ENCODE assay signal across 33 cellular contexts in the genomic region with DNA sequence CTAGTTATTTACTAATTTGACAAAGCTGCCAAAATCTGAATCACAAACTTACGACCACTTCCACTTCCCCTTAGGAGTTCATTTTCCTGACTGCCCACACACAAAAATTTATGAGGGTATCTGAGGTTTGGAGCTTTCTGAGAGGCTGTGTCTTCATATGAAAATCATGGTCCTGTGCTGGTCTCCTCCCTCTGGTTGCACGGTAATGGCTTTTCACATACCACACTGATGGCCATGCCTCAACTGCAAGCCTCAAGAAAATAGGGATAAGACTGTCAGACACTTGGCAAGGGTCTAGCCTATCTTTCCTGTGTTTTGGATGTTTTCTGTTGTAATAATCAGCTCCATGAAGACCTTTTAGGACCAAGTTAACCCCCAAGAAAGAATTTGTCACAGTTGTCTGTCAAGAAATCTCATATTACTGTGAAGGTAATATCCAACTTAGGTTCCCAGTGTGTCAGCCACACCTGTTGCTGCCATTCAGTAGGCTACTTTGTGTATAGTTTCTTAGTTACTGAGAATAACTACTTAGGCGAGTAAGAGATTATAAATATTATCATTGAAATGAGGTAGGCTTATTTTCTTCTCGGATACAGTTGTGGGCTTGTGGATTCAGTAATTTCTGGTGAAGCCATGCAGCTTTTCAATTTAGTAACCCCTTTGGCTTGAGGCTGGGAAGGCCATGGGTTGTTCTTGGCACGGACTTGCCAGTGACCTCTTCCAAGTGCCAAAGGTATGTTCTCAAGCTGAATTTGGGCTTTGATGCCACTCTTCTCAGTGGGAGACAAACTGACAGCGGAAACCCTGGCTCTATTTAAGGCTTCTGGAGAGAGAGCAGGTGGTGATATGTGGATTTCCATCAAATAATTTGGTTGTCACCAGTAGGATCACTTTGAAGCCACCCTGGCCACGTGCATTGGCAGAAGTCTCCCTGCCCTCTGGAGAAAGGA.
"Had no signal": no experiment of that assay in that cellular context is flagged by ENCODE, and none has a peak within 500 bp of the region (broad histone marks: within the 10 kb centered on the region; RNA-seq: fewer than 3 reads in every experiment).

No MANE protein-coding gene starts in this region.

- H3K36me3 ChIP-seq: brain microvascular endothelial cell, esophagus squamous epithelium, heart left ventricle had no signal

- DNase-seq: activated CD4-positive, alpha-beta memory T cell treated with anti-CD3 and anti-CD28 coated beads for 36 hours; activated CD4-positive, alpha-beta T cell treated with anti-CD3 and anti-CD28 coated beads for 36 hours; activated CD4-positive, CD25-positive, alpha-beta regulatory T cell; activated CD4-positive, CD25-positive, alpha-beta regulatory T cell treated with anti-CD3 and anti-CD28 coated beads, Interleukin-2, amount 50 U/mL, for 72 hours; activated CD8-positive, alpha-beta memory T cell treated with anti-CD3 and anti-CD28 coated beads, Interleukin-2, amount 10 ng/mL, durations not matched to agents 7 days and 5 days; activated CD8-positive, alpha-beta memory T cell treated with anti-CD3 and anti-CD28 coated beads, Interleukin-2, amount 50 U/mL, for 4 hours; activated CD8-positive, alpha-beta T cell treated with anti-CD3 and anti-CD28 coated beads, Interleukin-2, amount 10 ng/mL, durations not matched to agents 7 days and 5 days; activated gamma-delta T cell; activated naive CD4-positive, alpha-beta T cell; activated naive CD4-positive, alpha-beta T cell treated with anti-CD3 and anti-CD28 coated beads, Interleukin-2, amount 10 ng/mL, durations not matched to agents 7 days and 5 days; activated naive CD8-positive, alpha-beta T cell treated with anti-CD3 and anti-CD28 coated beads, Interleukin-2, amount 10 ng/mL, durations not matched to agents 7 days and 5 days; activated T-cell treated with anti-CD3 and anti-CD28 coated beads, Interleukin-2, amount 50 U/mL, for 1 hour; activated T-cell treated with anti-CD3 and anti-CD28 coated beads, Interleukin-2, amount 50 U/mL, for 48 hours; amniotic stem cell; brain microvascular endothelial cell; cortex of kidney; dermis blood vessel endothelial cell; effector CD4-positive, alpha-beta T cell; effector memory CD8-positive, alpha-beta T cell; erythroblast; esophagus squamous epithelium; foreskin melanocyte; glutamatergic neuron; heart left ventricle; T-helper 1 cell; T-helper 17 cell; T1000 had no signal

- H3K4me1 ChIP-seq: esophagus squamous epithelium, heart left ventricle had no signal

- H3K27me3 ChIP-seq: brain microvascular endothelial cell, esophagus squamous epithelium, heart left ventricle had no signal

- H3K4me3 ChIP-seq: esophagus squamous epithelium, heart left ventricle had no signal

- H3K27me3 Mint-ChIP-seq: activated CD4-positive, alpha-beta memory T cell treated with anti-CD3 and anti-CD28 coated beads for 36 hours; activated CD4-positive, alpha-beta T cell treated with anti-CD3 and anti-CD28 coated beads for 36 hours; activated CD4-positive, alpha-beta T cell treated with anti-CD3 and anti-CD28 coated beads, Interleukin-2, amount 10 ng/mL, durations not matched to agents 24 days and 14 days; activated CD8-positive, alpha-beta memory T cell treated with anti-CD3 and anti-CD28 coated beads, Interleukin-2, amount 10 ng/mL, durations not matched to agents 7 days and 5 days; activated naive CD4-positive, alpha-beta T cell treated with anti-CD3 and anti-CD28 coated beads, Interleukin-2, amount 10 ng/mL, durations not matched to agents 7 days and 5 days; activated naive CD8-positive, alpha-beta T cell treated with anti-CD3 and anti-CD28 coated beads, Interleukin-2, amount 10 ng/mL, durations not matched to agents 7 days and 5 days; central memory CD8-positive, alpha-beta T cell; effector memory CD8-positive, alpha-beta T cell had no signal

- H3K9me3 Mint-ChIP-seq: activated CD4-positive, alpha-beta memory T cell treated with anti-CD3 and anti-CD28 coated beads for 36 hours; activated CD4-positive, alpha-beta T cell treated with anti-CD3 and anti-CD28 coated beads, Interleukin-2, amount 10 ng/mL, durations not matched to agents 24 days and 14 days; activated naive CD4-positive, alpha-beta T cell treated with anti-CD3 and anti-CD28 coated beads, Interleukin-2, amount 10 ng/mL, durations not matched to agents 7 days and 5 days; activated naive CD8-positive, alpha-beta T cell treated with anti-CD3 and anti-CD28 coated beads, Interleukin-2, amount 10 ng/mL, durations not matched to agents 7 days and 5 days; activated T-helper 1 cell treated with anti-CD3 and anti-CD28 coated beads, Interleukin-12 subunit alpha, Interleukin-12 subunit beta, Interleukin-2, Interleukin-4 antibody, amounts not matched to agents 30 ng/mL and 10 ng/mL and 1 ng/mL, durations not matched to agents 14 hours and 24 hours and 36 hours; activated T-helper 2 cell treated with anti-CD3 and anti-CD28 coated beads, Interferon-gamma antibody, Interleukin-2, Interleukin-4, amounts not matched to agents 10 μg/mL and 5 μg/mL and 100 μg/mL, durations not matched to agents 14 hours and 24 hours and 36 hours; T-helper 2 cell treated with Interferon-gamma antibody and Interleukin-4, amounts not matched to agents 5 μg/mL and 100 μg/mL, for 36 hours had no signal

- ATAC-seq: activated CD4-positive, alpha-beta T cell treated with anti-CD3 and anti-CD28 coated beads for 36 hours; activated CD8-positive, alpha-beta memory T cell treated with anti-CD3 and anti-CD28 coated beads, Interleukin-2, amount 10 ng/mL, durations not matched to agents 7 days and 5 days; activated CD8-positive, alpha-beta T cell treated with anti-CD3 and anti-CD28 coated beads, Interleukin-2, amount 10 ng/mL, durations not matched to agents 7 days and 5 days; activated naive CD4-positive, alpha-beta T cell treated with anti-CD3 and anti-CD28 coated beads, Interleukin-2, amount 50 U/mL, for 72 hours; effector memory CD8-positive, alpha-beta T cell; heart left ventricle; T-helper 17 cell had no signal

- H3K27ac ChIP-seq: brain microvascular endothelial cell, esophagus squamous epithelium, heart left ventricle had no signal

- H3K4me1 Mint-ChIP-seq: activated CD4-positive, alpha-beta T cell treated with anti-CD3 and anti-CD28 coated beads for 36 hours; activated CD4-positive, alpha-beta T cell treated with anti-CD3 and anti-CD28 coated beads, Interleukin-2, amount 10 ng/mL, durations not matched to agents 24 days and 14 days; activated CD8-positive, alpha-beta memory T cell treated with anti-CD3 and anti-CD28 coated beads, Interleukin-2, amount 10 ng/mL, durations not matched to agents 7 days and 5 days; activated naive CD4-positive, alpha-beta T cell treated with anti-CD3 and anti-CD28 coated beads, Interleukin-2, amount 10 ng/mL, durations not matched to agents 7 days and 5 days; activated naive CD8-positive, alpha-beta T cell treated with anti-CD3 and anti-CD28 coated beads, Interleukin-2, amount 10 ng/mL, durations not matched to agents 7 days and 5 days; central memory CD8-positive, alpha-beta T cell; T-helper 17 cell had no signal

- H3K27ac Mint-ChIP-seq: activated CD4-positive, alpha-beta memory T cell treated with anti-CD3 and anti-CD28 coated beads for 36 hours; activated CD4-positive, alpha-beta T cell treated with anti-CD3 and anti-CD28 coated beads for 36 hours; activated CD4-positive, alpha-beta T cell treated with anti-CD3 and anti-CD28 coated beads, Interleukin-2, amount 10 ng/mL, durations not matched to agents 24 days and 14 days; activated CD8-positive, alpha-beta memory T cell treated with anti-CD3 and anti-CD28 coated beads, Interleukin-2, amount 10 ng/mL, durations not matched to agents 7 days and 5 days; activated CD8-positive, alpha-beta T cell treated with anti-CD3 and anti-CD28 coated beads, Interleukin-2, amount 10 ng/mL, durations not matched to agents 7 days and 5 days; activated naive CD4-positive, alpha-beta T cell treated with anti-CD3 and anti-CD28 coated beads, Interleukin-2, amount 10 ng/mL, durations not matched to agents 7 days and 5 days; activated naive CD8-positive, alpha-beta T cell treated with anti-CD3 and anti-CD28 coated beads, Interleukin-2, amount 10 ng/mL, durations not matched to agents 7 days and 5 days; activated T-helper 1 cell treated with anti-CD3 and anti-CD28 coated beads, Interleukin-12 subunit alpha, Interleukin-12 subunit beta, Interleukin-2, Interleukin-4 antibody, amounts not matched to agents 30 ng/mL and 10 ng/mL and 1 ng/mL, durations not matched to agents 14 hours and 24 hours and 36 hours; activated T-helper 2 cell treated with anti-CD3 and anti-CD28 coated beads, Interferon-gamma antibody, Interleukin-2, Interleukin-4, amounts not matched to agents 10 μg/mL and 5 μg/mL and 100 μg/mL, durations not matched to agents 14 hours and 24 hours and 36 hours; effector memory CD8-positive, alpha-beta T cell; T-helper 17 cell; T-helper 2 cell treated with Interferon-gamma antibody and Interleukin-4, amounts not matched to agents 5 μg/mL and 100 μg/mL, for 36 hours had no signal

- H3K4me3 Mint-ChIP-seq: activated CD4-positive, alpha-beta memory T cell treated with anti-CD3 and anti-CD28 coated beads for 36 hours; activated CD4-positive, alpha-beta T cell treated with anti-CD3 and anti-CD28 coated beads for 36 hours; activated CD4-positive, alpha-beta T cell treated with anti-CD3 and anti-CD28 coated beads, Interleukin-2, amount 10 ng/mL, durations not matched to agents 24 days and 14 days; activated CD8-positive, alpha-beta memory T cell treated with anti-CD3 and anti-CD28 coated beads, Interleukin-2, amount 10 ng/mL, durations not matched to agents 7 days and 5 days; activated CD8-positive, alpha-beta T cell treated with anti-CD3 and anti-CD28 coated beads, Interleukin-2, amount 10 ng/mL, durations not matched to agents 7 days and 5 days; activated naive CD4-positive, alpha-beta T cell treated with anti-CD3 and anti-CD28 coated beads, Interleukin-2, amount 10 ng/mL, durations not matched to agents 7 days and 5 days; activated naive CD8-positive, alpha-beta T cell treated with anti-CD3 and anti-CD28 coated beads, Interleukin-2, amount 10 ng/mL, durations not matched to agents 7 days and 5 days; activated T-helper 1 cell treated with anti-CD3 and anti-CD28 coated beads, Interleukin-12 subunit alpha, Interleukin-12 subunit beta, Interleukin-2, Interleukin-4 antibody, amounts not matched to agents 30 ng/mL and 10 ng/mL and 1 ng/mL, durations not matched to agents 14 hours and 24 hours and 36 hours; central memory CD8-positive, alpha-beta T cell; effector memory CD8-positive, alpha-beta T cell; T-helper 17 cell; T-helper 2 cell treated with Interferon-gamma antibody and Interleukin-4, amounts not matched to agents 5 μg/mL and 100 μg/mL, for 36 hours had no signal

- H3K9me3 ChIP-seq: esophagus squamous epithelium had no signal

- H3K36me3 Mint-ChIP-seq: activated CD4-positive, alpha-beta memory T cell treated with anti-CD3 and anti-CD28 coated beads for 36 hours; activated CD8-positive, alpha-beta memory T cell treated with anti-CD3 and anti-CD28 coated beads, Interleukin-2, amount 10 ng/mL, durations not matched to agents 7 days and 5 days; activated naive CD4-positive, alpha-beta T cell treated with anti-CD3 and anti-CD28 coated beads, Interleukin-2, amount 10 ng/mL, durations not matched to agents 7 days and 5 days; activated naive CD4-positive, alpha-beta T cell treated with anti-CD3 and anti-CD28 coated beads, Interleukin-2, amount 50 U/mL, for 72 hours; activated naive CD8-positive, alpha-beta T cell treated with anti-CD3 and anti-CD28 coated beads, Interleukin-2, amount 10 ng/mL, durations not matched to agents 7 days and 5 days had no signal
